In genomic region chr2:57882895-57883515, GRCh38 we compare ENCODE assay signal across 12 cellular contexts.
DNase-seq lines count a peak whose midpoint lies in the region; ATAC-seq, FAIRE-seq and TF ChIP-seq lines count a peak whose summit lies in the region.
"Had no signal": no experiment of that assay in that cellular context is flagged by ENCODE, and none has a peak within 500 bp of the region (broad histone marks: within the 10 kb centered on the region; RNA-seq: fewer than 3 reads in every experiment).

No MANE protein-coding gene starts in this region.

- peak; percentile 30 for DNase-seq in MCF 10A (ENCODE audit: unreplicated experiment)
- DNase-seq in breast epithelium (ENCODE audit: low spot score in 2 of 2) = no peak
- peak; percentile 62 for DNase-seq in NCI-H748 (lab: John Stamatoyannopoulos, UW; ENCODE audit: unreplicated experiment)
- DNase-seq in epidermal melanocyte (ENCODE audit: insufficient read length, low spot score) = peak; percentile 15
- peak; percentile 18 for DNase-seq in urothelium cell line (ENCODE audit: low spot score)
- no peak for DNase-seq in upper lobe of left lung
- DNase-seq in activated naive CD8-positive, alpha-beta T cell treated with anti-CD3 and anti-CD28 coated beads, Interleukin-2, amount 50 U/mL, for 24 hours = no peak

- no peak for ATAC-seq in upper lobe of left lung (ENCODE audit: low FRiP score in 2 of 2)
- ATAC-seq in GM19452 (IDR thresholded peaks at IDR 0.05; ENCODE audit: unreplicated experiment) = no peak
- ATAC-seq in activated naive CD8-positive, alpha-beta T cell treated with anti-CD3 and anti-CD28 coated beads, Interleukin-2, amount 50 U/mL, for 24 hours = no peak
- ATAC-seq: WTC11 had no signal

- no peaks in the 10 kb centered on the region for H3K4me1 Mint-ChIP-seq in MCF 10A (ENCODE audit: insufficient read depth, unreplicated experiment)
- peaks cover 2% of the 10 kb centered on the region for H3K4me1 Mint-ChIP-seq in activated naive CD8-positive, alpha-beta T cell treated with anti-CD3 and anti-CD28 coated beads, Interleukin-2, amount 50 U/mL, for 24 hours

- no peaks in the 10 kb centered on the region for H3K27me3 ChIP-seq in breast epithelium
- no peaks in the 10 kb centered on the region for H3K27me3 ChIP-seq in upper lobe of left lung
- H3K27me3 ChIP-seq: Peyer's patch had no signal

- H3K36me3 ChIP-seq in breast epithelium (no peaks in the 10 kb centered on the region), upper lobe of left lung (no peaks in the 10 kb centered on the region)
- H3K36me3 ChIP-seq: Peyer's patch had no signal

- 68 to 75% methylated on average over 5 of the region's 5 CpGs for WGBS in upper lobe of left lung, 2 donors

- TF ChIP-seq EP300 in upper lobe of left lung (IDR thresholded peaks at IDR 0.05) = no peak

- no peaks in the 10 kb centered on the region for H3K9me3 ChIP-seq in breast epithelium
- no peaks in the 10 kb centered on the region for H3K9me3 ChIP-seq in upper lobe of left lung
- H3K9me3 ChIP-seq: Peyer's patch had no signal

- no peak for TF ChIP-seq POLR2A in breast epithelium (IDR thresholded peaks at IDR 0.05)
- no peak for TF ChIP-seq POLR2A in upper lobe of left lung (IDR thresholded peaks at IDR 0.05)

- no peak for FAIRE-seq in urothelium cell line (lab: Jason Lieb, UNC)

- H3K36me3 Mint-ChIP-seq in MCF 10A (ENCODE audit: insufficient read depth, unreplicated experiment) = no peaks in the 10 kb centered on the region
- no peaks in the 10 kb centered on the region for H3K36me3 Mint-ChIP-seq in activated naive CD8-positive, alpha-beta T cell treated with anti-CD3 and anti-CD28 coated beads, Interleukin-2, amount 50 U/mL, for 24 hours (ENCODE audit: low read depth)
- H3K36me3 Mint-ChIP-seq: WTC11 had no signal

- no peaks in the 10 kb centered on the region for H3K9me3 Mint-ChIP-seq in MCF 10A (ENCODE audit: unreplicated experiment)
- no peaks in the 10 kb centered on the region for H3K9me3 Mint-ChIP-seq in activated naive CD8-positive, alpha-beta T cell treated with anti-CD3 and anti-CD28 coated beads, Interleukin-2, amount 50 U/mL, for 24 hours
- H3K9me3 Mint-ChIP-seq: activated T-helper 2 cell treated with anti-CD3 and anti-CD28 coated beads, Interferon-gamma antibody, Interleukin-2, Interleukin-4, amounts not matched to agents 10 μg/mL and 5 μg/mL and 100 μg/mL, durations not matched to agents 14 hours and 24 hours and 36 hours; WTC11 had no signal

- H3K4me3 Mint-ChIP-seq in MCF 10A (ENCODE audit: unreplicated experiment) = no peak overlapping the region
- no peak overlapping the region for H3K4me3 Mint-ChIP-seq in activated naive CD8-positive, alpha-beta T cell treated with anti-CD3 and anti-CD28 coated beads, Interleukin-2, amount 50 U/mL, for 24 hours
- H3K4me3 Mint-ChIP-seq: WTC11 had no signal

- H3K27me3 Mint-ChIP-seq in MCF 10A (ENCODE audit: insufficient read depth, unreplicated experiment) = no peaks in the 10 kb centered on the region
- H3K27me3 Mint-ChIP-seq in activated naive CD8-positive, alpha-beta T cell treated with anti-CD3 and anti-CD28 coated beads, Interleukin-2, amount 50 U/mL, for 24 hours = no peaks in the 10 kb centered on the region

- TF ChIP-seq CTCF in MCF 10A (IDR thresholded peaks at IDR 0.05; ENCODE audit: unreplicated experiment) = no peak
- no peak for TF ChIP-seq CTCF in breast epithelium (IDR thresholded peaks at IDR 0.05)
- no peak for TF ChIP-seq CTCF in upper lobe of left lung (IDR thresholded peaks at IDR 0.05)

- H3K4me1 ChIP-seq in breast epithelium (no peaks in the 10 kb centered on the region), upper lobe of left lung (no peaks in the 10 kb centered on the region)
- H3K4me1 ChIP-seq: Peyer's patch had no signal

- no TSS peak for BruUV-seq in MCF 10A (replicated peaks; lab: Mats Ljungman, UMichigan)

- H3K27ac ChIP-seq in breast epithelium (no peak overlapping the region), upper lobe of left lung (no peak overlapping the region)
- H3K27ac ChIP-seq: Peyer's patch had no signal

- intact Hi-C loops in MCF 10A (cut with micrococcal nuclease) = no loop called here
- intact Hi-C loops in breast epithelium (cut with DNase I; ENCODE audit: low total_unique reads) = no loop called here

- POLR2A ChIA-PET in MCF 10A (lab: Yijun Ruan, JAX) = interaction anchor here (0.8 to 1.0 kb wide), 2 partner anchors 10 to 26 kb away, joined by 3 read pairs; no protein-coding TSS in a partner anchor

- no peak overlapping the region for H3K27ac Mint-ChIP-seq in MCF 10A (ENCODE audit: low read depth, unreplicated experiment)
- no peak overlapping the region for H3K27ac Mint-ChIP-seq in activated naive CD8-positive, alpha-beta T cell treated with anti-CD3 and anti-CD28 coated beads, Interleukin-2, amount 50 U/mL, for 24 hours
- H3K27ac Mint-ChIP-seq: activated T-helper 2 cell treated with anti-CD3 and anti-CD28 coated beads, Interferon-gamma antibody, Interleukin-2, Interleukin-4, amounts not matched to agents 10 μg/mL and 5 μg/mL and 100 μg/mL, durations not matched to agents 14 hours and 24 hours and 36 hours; WTC11 had no signal

- H3K4me3 ChIP-seq in breast epithelium (peak overlapping the region in 1 of 3 donors; percentile 10), upper lobe of left lung (no peak overlapping the region)
- H3K4me3 ChIP-seq: smooth muscle cell had no signal

- CTCF ChIA-PET in MCF 10A (lab: Yijun Ruan, JAX) = interaction anchor here (0.6 to 1.8 kb wide), 2 partner anchors 123 to 334 kb away, joined by 4 to 6 read pairs; no protein-coding TSS in a partner anchor

Comparison
In these comparisons a context has a peak if more than half of its experiments do, and no peak if none do; other contexts are left out.
1. DNase-seq: peak in MCF 10A (single experiment), NCI-H748 (single experiment), epidermal melanocyte (single experiment) and urothelium cell line (single experiment); none in breast epithelium (0 of 2), upper lobe of left lung (0 of 2) and activated naive CD8-positive, alpha-beta T cell treated with anti-CD3 and anti-CD28 coated beads, Interleukin-2, amount 50 U/mL, for 24 hours (single experiment).